In the genomic region with DNA sequence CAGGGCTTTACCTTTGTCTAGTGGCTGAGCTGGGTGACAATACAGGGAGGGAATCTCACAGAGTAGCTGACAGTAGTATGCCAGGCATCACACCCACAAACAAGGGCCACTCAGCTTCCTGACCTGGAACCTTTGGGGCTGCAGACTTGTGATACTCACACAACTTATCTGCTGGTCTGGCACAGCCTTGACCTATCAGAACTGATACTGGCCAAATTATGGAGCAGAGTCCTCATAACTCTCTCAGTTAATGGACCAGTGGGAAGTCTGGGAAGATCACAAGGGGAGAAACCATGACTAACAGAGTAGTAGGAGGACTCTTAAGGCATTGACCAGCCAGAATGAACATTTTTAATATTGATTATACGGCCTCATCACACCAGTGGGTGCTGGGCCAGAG, we compare ENCODE assay signal across 26 cellular contexts.
"Had no signal": no experiment of that assay in that cellular context is flagged by ENCODE, and none has a peak within 500 bp of the region (broad histone marks: within the 10 kb centered on the region; RNA-seq: fewer than 3 reads in every experiment).

No MANE protein-coding gene starts in this region.

- H3K27ac ChIP-seq: colonic mucosa, epithelial cell of prostate, foreskin keratinocyte, gastroesophageal sphincter, heart left ventricle, hepatocyte, left lung, lower lobe of right lung had no signal

- DNase-seq: colonic mucosa; cortex of kidney; effector CD8-positive, alpha-beta T cell; effector memory CD8-positive, alpha-beta T cell; endodermal cell; erythroblast; foreskin keratinocyte; heart left ventricle; hypothalamus; immature natural killer cell; left cardiac atrium; left lung; left ventricle myocardium superior; lower lobe of right lung; mesenchymal stem cell; mucosa of descending colon; naive thymus-derived CD4-positive, alpha-beta T cell had no signal

- H3K79me2 ChIP-seq: hepatocyte had no signal

- H3K36me3 Mint-ChIP-seq: mesothelial cell of epicardium had no signal

- H2AFZ ChIP-seq: hepatocyte had no signal

- H3K27ac Mint-ChIP-seq: dendritic cell treated with granulocyte-macrophage colony-stimulating factor and Interleukin-4, amounts not matched to agents 40 ng/mL and 50 ng/mL, for 4 days; effector memory CD8-positive, alpha-beta T cell; endodermal cell; immature natural killer cell; mesothelial cell of epicardium; naive thymus-derived CD4-positive, alpha-beta T cell had no signal

- H3K4me3 ChIP-seq: colonic mucosa, gastroesophageal sphincter, heart left ventricle, hepatocyte, left lung, lower lobe of right lung, mucosa of descending colon had no signal

- ATAC-seq: effector memory CD8-positive, alpha-beta T cell; esophagus mucosa; foreskin keratinocyte; gastroesophageal sphincter; heart left ventricle; left cardiac atrium; left lung; left ventricle myocardium superior; lower lobe of right lung; mucosa of descending colon; naive thymus-derived CD4-positive, alpha-beta T cell had no signal

- H3K27me3 ChIP-seq: colonic mucosa, foreskin keratinocyte, heart left ventricle, hepatocyte had no signal

- FAIRE-seq: endometrium, frontal cortex, keratinocyte had no signal

- H3K4me2 ChIP-seq: hepatocyte had no signal

- H3K36me3 ChIP-seq: colonic mucosa, gastroesophageal sphincter, heart left ventricle, left lung, lower lobe of right lung had no signal

- H3K9me3 ChIP-seq: colonic mucosa, mucosa of descending colon had no signal

- H3K4me1 ChIP-seq: colonic mucosa, foreskin keratinocyte, gastroesophageal sphincter, heart left ventricle, left lung, lower lobe of right lung had no signal

- H3K4me3 Mint-ChIP-seq: dendritic cell treated with granulocyte-macrophage colony-stimulating factor and Interleukin-4, amounts not matched to agents 40 ng/mL and 50 ng/mL, for 4 days; effector memory CD8-positive, alpha-beta T cell; endodermal cell; immature natural killer cell; mesothelial cell of epicardium; naive thymus-derived CD4-positive, alpha-beta T cell had no signal

- H3K4me1 Mint-ChIP-seq: endodermal cell, mesothelial cell of epicardium had no signal
